In genomic region chr1:15604400-15604799, GRCh38 we compare ENCODE assay signal across 2 cellular contexts. TPM values are rescaled to one million over a fixed set of nuclear protein-coding genes. Genes with fewer than 3 reads are reported as not detected.
"Had no signal": no experiment of that assay in that cellular context is flagged by ENCODE, and none has a peak within 500 bp of the region (broad histone marks: within the 10 kb centered on the region; RNA-seq: fewer than 3 reads in every experiment).

No MANE protein-coding gene starts in this region.

RNA-seq across cellular contexts. Expression of gene AGMAT, which starts 19.5 kb away (rescaled TPM):
- total RNA-seq: gastroesophageal sphincter, left ventricle myocardium superior had no signal
